ENCODE assay signal across 29 cellular contexts in the genomic region with DNA sequence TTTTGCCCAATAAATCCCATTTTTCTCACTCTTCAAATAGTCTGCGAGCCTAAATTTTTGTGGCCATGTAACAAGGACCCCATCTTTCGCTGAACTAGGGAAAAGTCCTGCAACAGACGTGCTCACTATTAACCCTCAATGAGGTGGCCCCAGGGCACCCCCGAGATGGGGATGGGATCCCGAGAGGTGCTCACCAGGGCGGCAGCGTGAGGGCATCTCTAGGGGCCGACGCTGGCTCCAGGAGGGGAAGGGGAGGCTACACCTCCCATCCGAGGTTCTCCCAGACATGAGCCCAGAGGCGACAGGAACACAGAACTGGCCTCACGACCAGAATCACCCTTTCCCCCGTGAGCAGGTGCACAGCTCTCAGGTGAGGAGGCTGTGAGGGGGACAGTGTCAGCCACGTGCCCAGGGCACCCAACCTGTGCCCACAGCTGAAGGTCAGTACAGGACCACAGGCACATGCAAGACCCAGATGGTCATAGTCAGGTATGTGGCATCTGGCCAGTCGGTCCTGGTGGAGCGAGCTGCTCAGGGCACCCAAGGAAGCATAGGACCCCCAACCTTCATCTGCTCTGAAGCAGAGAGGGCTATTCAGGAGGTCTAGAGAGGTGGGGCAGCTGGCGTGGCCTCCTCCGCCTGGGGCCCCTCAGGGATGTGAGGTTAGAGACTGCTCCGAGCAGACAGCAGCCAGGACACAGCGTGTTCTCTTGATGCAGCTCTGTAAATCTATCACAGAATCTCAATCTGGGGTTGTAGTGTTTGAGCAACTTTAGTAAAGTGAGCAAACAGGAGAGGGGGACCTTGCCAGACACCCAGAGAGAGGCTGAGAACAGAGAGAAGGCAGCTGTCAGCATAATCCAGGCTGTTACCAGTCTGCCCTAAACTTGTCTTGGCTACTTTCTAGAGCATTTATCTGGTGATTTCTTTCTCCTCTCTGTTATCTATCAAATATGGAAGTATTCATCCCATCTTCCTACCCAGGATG.
DNase-seq lines count a peak whose midpoint lies in the region; ATAC-seq and TF ChIP-seq lines count a peak whose summit lies in the region.
"Had no signal": no experiment of that assay in that cellular context is flagged by ENCODE, and none has a peak within 500 bp of the region (broad histone marks: within the 10 kb centered on the region; RNA-seq: fewer than 3 reads in every experiment).

No MANE protein-coding gene starts in this region.

- H3K9me3 ChIP-seq in adipocyte (ENCODE audit: control insufficient read depth, low read length) (no peaks in the 10 kb centered on the region), lower lobe of right lung (no peaks in the 10 kb centered on the region), smooth muscle cell (replicated peaks; ENCODE audit: low read depth) (no peaks in the 10 kb centered on the region)
- H3K9me3 ChIP-seq: HAP-1, heart right ventricle, mucosa of descending colon, thoracic aorta had no signal

- peaks cover 14% of the 10 kb centered on the region for H3K79me2 ChIP-seq in smooth muscle cell (ENCODE audit: low read depth)

- 94% methylated on average over 20 of the region's 20 CpGs for WGBS in smooth muscle cell (ENCODE audit: low lambda C conversion rate)

- H4K20me1 ChIP-seq in smooth muscle cell (ENCODE audit: low read depth) = peaks cover 55% of the 10 kb centered on the region

- no peaks in the 10 kb centered on the region for H3K9me3 Mint-ChIP-seq in HFFc6
- H3K9me3 Mint-ChIP-seq: activated T-helper 2 cell treated with anti-CD3 and anti-CD28 coated beads, Interferon-gamma antibody, Interleukin-2, Interleukin-4, amounts not matched to agents 10 μg/mL and 5 μg/mL and 100 μg/mL, durations not matched to agents 14 hours and 24 hours and 36 hours; neural crest cell had no signal

- H3K4me3 Mint-ChIP-seq in HFFc6 = no peak overlapping the region
- H3K4me3 Mint-ChIP-seq: activated naive CD8-positive, alpha-beta T cell; neural crest cell had no signal

- H3K36me3 Mint-ChIP-seq in HFFc6 (ENCODE audit: low read depth) = peaks cover 25% of the 10 kb centered on the region
- H3K36me3 Mint-ChIP-seq: activated naive CD8-positive, alpha-beta T cell had no signal

- H3K4me3 ChIP-seq in adipocyte (ENCODE audit: low read length) = no peak overlapping the region
- H3K4me3 ChIP-seq in lower lobe of right lung = no peak overlapping the region
- H3K4me3 ChIP-seq in smooth muscle cell = no peak overlapping the region
- H3K4me3 ChIP-seq: GM12878, HAP-1, heart right ventricle, mucosa of descending colon, thoracic aorta had no signal

- no peak for TF ChIP-seq CTCF in HFFc6 (IDR thresholded peaks at IDR 0.05)
- TF ChIP-seq CTCF in lower lobe of right lung (IDR thresholded peaks at IDR 0.05) = no peak
- TF ChIP-seq CTCF in smooth muscle cell (IDR thresholded peaks at IDR 0.05; ENCODE audit: borderline replicate concordance, insufficient read depth, poor library complexity, severe bottlenecking) = no peak

- peak overlapping the region; percentile 21; the same call in 1 of the 2 replicates for H3K27ac Mint-ChIP-seq in HFFc6
- H3K27ac Mint-ChIP-seq: activated naive CD8-positive, alpha-beta T cell; activated T-helper 2 cell treated with anti-CD3 and anti-CD28 coated beads, Interferon-gamma antibody, Interleukin-2, Interleukin-4, amounts not matched to agents 10 μg/mL and 5 μg/mL and 100 μg/mL, durations not matched to agents 14 hours and 24 hours and 36 hours; progenitor cell of endocrine pancreas had no signal

- H3K4me2 ChIP-seq in smooth muscle cell = no peak overlapping the region

- no peaks in the 10 kb centered on the region for H3K27me3 ChIP-seq in adipocyte (replicated peaks; ENCODE audit: control insufficient read depth, insufficient read depth, low read length)
- H3K27me3 ChIP-seq in lower lobe of right lung (ENCODE audit: low read depth) = no peaks in the 10 kb centered on the region
- H3K27me3 ChIP-seq in smooth muscle cell (ENCODE audit: low read depth) = no peaks in the 10 kb centered on the region

- no peak overlapping the region for H2AFZ ChIP-seq in smooth muscle cell (ENCODE audit: low read depth)

- H3K9ac ChIP-seq in adipocyte (ENCODE audit: low read length) (peak overlapping the region; percentile 42), smooth muscle cell (ENCODE audit: low read depth) (no peak overlapping the region)

- DNase-seq in HFFc6 = no peak
- DNase-seq in adipocyte (ENCODE audit: low read depth) = no peak
- DNase-seq in lower lobe of right lung = peak; percentile 37
- no peak for DNase-seq in smooth muscle cell (lab: John Stamatoyannopoulos, UW; ENCODE audit: unreplicated experiment)
- no peak for DNase-seq in NCI-H446 treated with DMSO at 0.1 percent for 48 hours (lab: John Stamatoyannopoulos, UW)
- no peak for DNase-seq in substantia nigra (lab: John Stamatoyannopoulos, UW)
- DNase-seq in NCI-H1694 (lab: John Stamatoyannopoulos, UW) = no peak
- DNase-seq: activated CD4-positive, alpha-beta T cell treated with anti-CD3 and anti-CD28 coated beads, Interleukin-2, amount 50 U/mL, for 1 hour; cerebellar nuclear complex; heart right ventricle; mucosa of descending colon; NCI-H1048; NCI-H2029 treated with DMSO at 0.1 percent for 48 hours; NCI-H345; SHP77; small intestine; SW 1271; T1000 had no signal

- H3K36me3 ChIP-seq in adipocyte (ENCODE audit: control insufficient read depth, insufficient read depth, low read length, severe bottlenecking) (peaks cover 90% of the 10 kb centered on the region), lower lobe of right lung (peaks cover 31% of the 10 kb centered on the region), smooth muscle cell (ENCODE audit: low read depth) (peaks cover 6% of the 10 kb centered on the region)
- H3K36me3 ChIP-seq: HAP-1 had no signal

- peaks cover 30% of the 10 kb centered on the region for H3K4me1 Mint-ChIP-seq in HFFc6 (ENCODE audit: low read depth)

- peaks cover 3% of the 10 kb centered on the region; the same call in 1 of the 2 replicates for H3K27me3 Mint-ChIP-seq in HFFc6 (ENCODE audit: insufficient read depth)
- H3K27me3 Mint-ChIP-seq: activated naive CD8-positive, alpha-beta T cell; progenitor cell of endocrine pancreas had no signal

- intact Hi-C loops in lower lobe of right lung (cut with DNase I) = no loop called here

- H3F3A ChIP-seq in smooth muscle cell (ENCODE audit: low read depth) = peaks cover 24% of the 10 kb centered on the region

- ATAC-seq in lower lobe of right lung (peak; percentile 34 to 39), GM18520 (IDR thresholded peaks at IDR 0.05; ENCODE audit: unreplicated experiment) (no peak)
- ATAC-seq: GM12878, HepG2, mucosa of descending colon had no signal

- H3K4me1 ChIP-seq in adipocyte (ENCODE audit: control insufficient read depth, insufficient read depth, low read length) (peaks cover 22% of the 10 kb centered on the region), lower lobe of right lung (peaks cover 8% of the 10 kb centered on the region), smooth muscle cell (ENCODE audit: low read depth) (no peaks in the 10 kb centered on the region)
- H3K4me1 ChIP-seq: HAP-1 had no signal

- H3K27ac ChIP-seq in lower lobe of right lung = no peak overlapping the region
- H3K27ac ChIP-seq in smooth muscle cell (ENCODE audit: low read depth) = peak overlapping the region; percentile 12
- no peak overlapping the region for H3K27ac ChIP-seq in substantia nigra (ENCODE audit: low read depth, low read length, poor library complexity, severe bottlenecking)
- H3K27ac ChIP-seq: epithelial cell of prostate, heart right ventricle, HL-60, thoracic aorta had no signal
